In genomic region chr6:131103869-131104268, GRCh38 we compare ENCODE assay signal across 1 cellular context.
TF ChIP-seq lines count a peak whose summit lies in the region.

No MANE protein-coding gene starts in this region.

TF ChIP-seq in IMR-90, 13 proteins besides CTCF, POLR2A, EP300 and RAD21:
- TF ChIP-seq ELK1 (IDR thresholded peaks at IDR 0.05; ENCODE audit: borderline replicate concordance, low read depth, low read length) = no peak
- TF ChIP-seq NFE2L2 (IDR thresholded peaks at IDR 0.05; ENCODE audit: low read depth, low read length) = no peak
- TF ChIP-seq CHD1 (IDR thresholded peaks at IDR 0.05; ENCODE audit: low read depth, low read length) = no peak
- no peak for TF ChIP-seq CEBPB (IDR thresholded peaks at IDR 0.05; ENCODE audit: low read depth, low read length)
- TF ChIP-seq MAFK (IDR thresholded peaks at IDR 0.05; ENCODE audit: low read depth, low read length) = no peak
- TF ChIP-seq SMC3 (IDR thresholded peaks at IDR 0.05; ENCODE audit: low read depth, low read length) = no peak
- no peak for TF ChIP-seq RFX5 (IDR thresholded peaks at IDR 0.05; ENCODE audit: low read depth, low read length)
- no peak for TF ChIP-seq MAZ (IDR thresholded peaks at IDR 0.05; ENCODE audit: borderline replicate concordance, low read depth, low read length)
TF ChIP-seq in IMR-90: peak in this region for 0.
